ENCODE assay signal across 2 cellular contexts in genomic region chr14:34571771-34572170, GRCh38.
TF ChIP-seq lines count a peak whose summit lies in the region.

No MANE protein-coding gene starts in this region.

TF ChIP-seq in IMR-90, 13 proteins besides CTCF, POLR2A, EP300 and RAD21:
- TF ChIP-seq USF2 (IDR thresholded peaks at IDR 0.05; ENCODE audit: low read depth, low read length) (no peak), BHLHE40 (IDR thresholded peaks at IDR 0.05; ENCODE audit: low read depth, low read length) (no peak), ELK1 (IDR thresholded peaks at IDR 0.05; ENCODE audit: borderline replicate concordance, low read depth, low read length) (no peak), MAFK (IDR thresholded peaks at IDR 0.05; ENCODE audit: low read depth, low read length) (no peak), RFX5 (IDR thresholded peaks at IDR 0.05; ENCODE audit: low read depth, low read length) (no peak), CHD1 (IDR thresholded peaks at IDR 0.05; ENCODE audit: low read depth, low read length) (no peak), MAZ (IDR thresholded peaks at IDR 0.05; ENCODE audit: borderline replicate concordance, low read depth, low read length) (no peak)

TF ChIP-seq in GM12878, 131 proteins besides CTCF, POLR2A, EP300 and RAD21:
- TF ChIP-seq MTA3 (IDR thresholded peaks at IDR 0.05; ENCODE audit: borderline replicate concordance, low read length) = no peak
- no peak for TF ChIP-seq TBL1XR1 (IDR thresholded peaks at IDR 0.05; ENCODE audit: low read depth, low read length)
- TF ChIP-seq CEBPZ (IDR thresholded peaks at IDR 0.05; ENCODE audit: low read depth, low read length) = no peak
- no peak for TF ChIP-seq SRF (IDR thresholded peaks at IDR 0.05; ENCODE audit: low read depth in 2 of 2, low read length in 2 of 2)
- no peak for TF ChIP-seq MEF2A (IDR thresholded peaks at IDR 0.05; ENCODE audit: insufficient read depth, low read depth, low read length)
- no peak for TF ChIP-seq YY1 (IDR thresholded peaks at IDR 0.05; ENCODE audit: low read depth, low read length)
- no peak for TF ChIP-seq FOXM1 (IDR thresholded peaks at IDR 0.05; ENCODE audit: low read depth, low read length)
- no peak for TF ChIP-seq PML (IDR thresholded peaks at IDR 0.05; ENCODE audit: low read length)
- TF ChIP-seq CREM (IDR thresholded peaks at IDR 0.05; ENCODE audit: low read depth) = no peak
- no peak for TF ChIP-seq ZNF592 (IDR thresholded peaks at IDR 0.05)
- TF ChIP-seq TCF3 (IDR thresholded peaks at IDR 0.05; ENCODE audit: borderline replicate concordance, insufficient read depth, low read depth, low read length) = no peak
- no peak for TF ChIP-seq KLF5 (IDR thresholded peaks at IDR 0.05; ENCODE audit: partially characterized antibody)
